Comparison of ENCODE assay signal across 8 cellular contexts in genomic region chr11:69000831-69001245, GRCh38. TPM values are rescaled to one million over a fixed set of nuclear protein-coding genes. Genes with fewer than 3 reads are reported as not detected.
DNase-seq lines count a peak whose midpoint lies in the region; ATAC-seq and TF ChIP-seq lines count a peak whose summit lies in the region.

No MANE protein-coding gene starts in this region.

- H3K27me3 ChIP-seq in A673 (replicated peaks; ENCODE audit: insufficient read depth, low read depth, low read length, poor library complexity): no peaks in the 10 kb centered on the region
- H3K27me3 ChIP-seq in right lobe of liver: no peaks in the 10 kb centered on the region

- WGBS in right lobe of liver (ENCODE audit: insufficient coverage, low coverage, low lambda C conversion rate, missing lambda C conversion rate): 26% methylated on average over 8 of the region's 8 CpGs

- peak; percentile 50 for TF ChIP-seq CTCF in A673 (conservative IDR thresholded peaks at IDR 0.05; ENCODE audit: low read depth, low read length)
- TF ChIP-seq CTCF in right lobe of liver (IDR thresholded peaks at IDR 0.05): peak; percentile 44 to 74 (median 48)

- no peaks in the 10 kb centered on the region for H3K9me3 ChIP-seq in A673 (ENCODE audit: low read depth, low read length, poor library complexity, severe bottlenecking)
- no peaks in the 10 kb centered on the region for H3K9me3 ChIP-seq in right lobe of liver

- H3K4me1 ChIP-seq in A673 (ENCODE audit: insufficient read depth, low read length, poor library complexity, severe bottlenecking): peaks cover 3% of the 10 kb centered on the region
- peaks cover 0 to 21% (median 3%) of the 10 kb centered on the region in 4 donors for H3K4me1 ChIP-seq in right lobe of liver

- H3K27ac ChIP-seq in A673 (ENCODE audit: low read depth, low read length, poor library complexity, severe bottlenecking): no peak overlapping the region
- H3K27ac ChIP-seq in caudate nucleus (ENCODE audit: low read depth, low read length): peak overlapping the region; percentile 68
- peak overlapping the region; percentile 49 to 88 (median 69) for H3K27ac ChIP-seq in right lobe of liver

- DNase-seq in A673 (ENCODE audit: low spot score) (peak; percentile 72), Kasumi-1 (lab: John Stamatoyannopoulos, UW) (peak; percentile 22 to 33), caudate nucleus (lab: John Stamatoyannopoulos, UW) (peak in 23 of 61 donors; percentile 14 to 74 (median 36)), right lobe of liver (peak in 2 of 3 donors; percentile 72 to 77), inferior parietal cortex (ENCODE audit: extremely low spot score) (no peak)

- H3K36me3 ChIP-seq in A673 (ENCODE audit: insufficient read depth, low read length, poor library complexity, severe bottlenecking) (no peaks in the 10 kb centered on the region), right lobe of liver (no peaks in the 10 kb centered on the region)

- intact Hi-C loops in A673 (cut with micrococcal nuclease; ENCODE audit: unreplicated experiment): no loop called here
- intact Hi-C loops in right lobe of liver (cut with DNase I): no loop called here

- TF ChIP-seq POLR2A in right lobe of liver (IDR thresholded peaks at IDR 0.05): no peak

- no peak overlapping the region for H3K4me3 ChIP-seq in A673 (ENCODE audit: low read depth, low read length, poor library complexity, severe bottlenecking)
- H3K4me3 ChIP-seq in right lobe of liver: no peak overlapping the region

- ATAC-seq in right lobe of liver: peak; percentile 84 to 92 (median 88)
- ATAC-seq in GM21576 (IDR thresholded peaks at IDR 0.05; ENCODE audit: unreplicated experiment): no peak
- ATAC-seq in HG02870 (IDR thresholded peaks at IDR 0.05; ENCODE audit: unreplicated experiment): no peak
- no peak for ATAC-seq in HG03159 (IDR thresholded peaks at IDR 0.05; ENCODE audit: unreplicated experiment)

- CTCF ChIA-PET in A673 (lab: Charles Lee): no interaction called here

- POLR2A ChIA-PET in A673 (lab: Charles Lee; ENCODE audit: low non-redundant PET): no interaction called here

- no TSS peak for BruUV-seq in A673 (replicated peaks; lab: Mats Ljungman, UMichigan)

RNA-seq across cellular contexts. Expression of gene MRGPRF, which starts 12.2 kb away (rescaled TPM):
- total RNA-seq in A673 (2021) (5.2 and 9.3 TPM in 2 replicates), right lobe of liver (1 to 10 TPM; 1.6 to 3.4 (median 2.0) TPM)

RNA-seq across cellular contexts. Expression of gene MRGPRD, which starts 20.1 kb away (rescaled TPM):
- total RNA-seq in A673 (2021) (not detected in 2 replicates), right lobe of liver (not detected)

RNA-seq across cellular contexts. Expression of gene TPCN2, which starts 47.9 kb away (rescaled TPM):
- total RNA-seq in A673 (2021) (28.9 and 29.9 TPM in 2 replicates), right lobe of liver (10 to 100 TPM; 10.7 to 27.2 (median 15.6) TPM)

Comparison
In these comparisons a context has a peak if more than half of its experiments do, and no peak if none do; other contexts are left out.
1. ATAC-seq: peak in right lobe of liver (4 of 4); none in GM21576 (single experiment), HG02870 (single experiment) and HG03159 (single experiment).